2 cellular contexts compared by ENCODE assay signal in the genomic region with DNA sequence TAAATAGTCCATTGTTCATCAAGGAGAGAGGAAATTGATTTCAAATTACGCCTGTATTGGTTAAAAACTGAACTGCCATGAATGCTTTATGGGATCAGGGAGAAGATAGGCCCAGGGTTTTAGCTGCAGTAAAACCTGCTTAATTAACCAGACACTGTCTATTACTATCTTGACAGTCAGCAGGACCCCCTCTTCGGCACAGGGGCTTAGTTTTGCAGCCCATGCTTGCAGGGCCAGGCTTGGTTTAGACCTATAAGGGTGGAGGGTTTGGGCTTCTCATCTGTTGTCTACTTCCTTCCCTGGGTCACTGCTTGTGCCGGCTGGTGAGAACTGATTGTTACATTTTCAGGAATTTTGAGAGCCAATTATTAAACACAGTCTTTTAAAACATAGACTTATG.
TF ChIP-seq lines count a peak whose summit lies in the region.

No MANE protein-coding gene starts in this region.

TF ChIP-seq in HepG2, 621 proteins besides CTCF, POLR2A, EP300 and RAD21:
- TF ChIP-seq, protein P1, sequence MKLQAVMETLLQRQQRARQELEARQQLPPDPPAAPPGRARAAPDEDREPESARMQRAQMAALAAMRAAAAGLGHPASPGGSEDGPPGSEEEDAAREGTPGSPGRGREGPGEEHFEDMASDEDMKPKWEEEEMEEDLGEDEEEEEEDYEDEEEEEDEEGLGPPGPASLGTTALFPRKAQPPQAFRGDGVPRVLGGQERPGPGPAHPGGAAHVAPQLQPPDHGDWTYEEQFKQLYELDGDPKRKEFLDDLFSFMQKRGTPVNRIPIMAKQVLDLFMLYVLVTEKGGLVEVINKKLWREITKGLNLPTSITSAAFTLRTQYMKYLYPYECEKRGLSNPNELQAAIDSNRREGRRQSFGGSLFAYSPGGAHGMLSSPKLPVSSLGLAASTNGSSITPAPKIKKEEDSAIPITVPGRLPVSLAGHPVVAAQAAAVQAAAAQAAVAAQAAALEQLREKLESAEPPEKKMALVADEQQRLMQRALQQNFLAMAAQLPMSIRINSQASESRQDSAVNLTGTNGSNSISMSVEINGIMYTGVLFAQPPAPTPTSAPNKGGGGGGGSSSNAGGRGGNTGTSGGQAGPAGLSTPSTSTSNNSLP (IDR thresholded peaks at IDR 0.05; ENCODE audit: low read depth, low read length), result no peak
- TF ChIP-seq REXO4 (CRISPR knock-in tag; IDR thresholded peaks at IDR 0.05; ENCODE audit: borderline replicate concordance), result no peak
- TF ChIP-seq GZF1 (CRISPR knock-in tag; IDR thresholded peaks at IDR 0.05), result no peak
- TF ChIP-seq, protein P2, sequence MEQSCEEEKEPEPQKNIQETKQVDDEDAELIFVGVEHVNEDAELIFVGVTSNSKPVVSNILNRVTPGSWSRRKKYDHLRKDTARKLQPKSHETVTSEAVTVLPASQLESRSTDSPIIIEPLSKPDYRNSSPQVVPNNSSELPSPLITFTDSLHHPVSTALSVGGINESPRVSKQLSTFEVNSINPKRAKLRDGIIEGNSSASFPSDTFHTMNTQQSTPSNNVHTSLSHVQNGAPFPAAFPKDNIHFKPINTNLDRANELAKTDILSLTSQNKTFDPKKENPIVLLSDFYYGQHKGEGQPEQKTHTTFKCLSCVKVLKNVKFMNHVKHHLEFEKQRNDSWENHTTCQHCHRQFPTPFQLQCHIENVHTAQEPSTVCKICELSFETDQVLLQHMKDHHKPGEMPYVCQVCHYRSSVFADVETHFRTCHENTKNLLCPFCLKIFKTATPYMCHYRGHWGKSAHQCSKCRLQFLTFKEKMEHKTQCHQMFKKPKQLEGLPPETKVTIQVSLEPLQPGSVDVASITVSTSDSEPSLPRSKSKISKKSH (CRISPR knock-in tag; IDR thresholded peaks at IDR 0.05; ENCODE audit: borderline replicate concordance), result no peak
- no peak for TF ChIP-seq PTBP1 (IDR thresholded peaks at IDR 0.05; ENCODE audit: low read depth, low read length, poor library complexity, severe bottlenecking)
- TF ChIP-seq MAFK (conservative IDR thresholded peaks at IDR 0.05 in 1 of 2, IDR thresholded peaks at IDR 0.05 in 1 of 2; ENCODE audit: low read length in 2 of 2), result no peak
- TF ChIP-seq PCBP2 (optimal IDR thresholded peaks at IDR 0.05; ENCODE audit: low read depth, low read length, poor library complexity, severe bottlenecking), result no peak
- no peak for TF ChIP-seq RBM22 (optimal IDR thresholded peaks at IDR 0.05; ENCODE audit: low read length)
- no peak for TF ChIP-seq CCAR2 (optimal IDR thresholded peaks at IDR 0.05; ENCODE audit: low read depth, low read length)
- no peak for TF ChIP-seq ZNF234 (CRISPR knock-in tag; conservative IDR thresholded peaks at IDR 0.05)
- TF ChIP-seq, protein P3, sequence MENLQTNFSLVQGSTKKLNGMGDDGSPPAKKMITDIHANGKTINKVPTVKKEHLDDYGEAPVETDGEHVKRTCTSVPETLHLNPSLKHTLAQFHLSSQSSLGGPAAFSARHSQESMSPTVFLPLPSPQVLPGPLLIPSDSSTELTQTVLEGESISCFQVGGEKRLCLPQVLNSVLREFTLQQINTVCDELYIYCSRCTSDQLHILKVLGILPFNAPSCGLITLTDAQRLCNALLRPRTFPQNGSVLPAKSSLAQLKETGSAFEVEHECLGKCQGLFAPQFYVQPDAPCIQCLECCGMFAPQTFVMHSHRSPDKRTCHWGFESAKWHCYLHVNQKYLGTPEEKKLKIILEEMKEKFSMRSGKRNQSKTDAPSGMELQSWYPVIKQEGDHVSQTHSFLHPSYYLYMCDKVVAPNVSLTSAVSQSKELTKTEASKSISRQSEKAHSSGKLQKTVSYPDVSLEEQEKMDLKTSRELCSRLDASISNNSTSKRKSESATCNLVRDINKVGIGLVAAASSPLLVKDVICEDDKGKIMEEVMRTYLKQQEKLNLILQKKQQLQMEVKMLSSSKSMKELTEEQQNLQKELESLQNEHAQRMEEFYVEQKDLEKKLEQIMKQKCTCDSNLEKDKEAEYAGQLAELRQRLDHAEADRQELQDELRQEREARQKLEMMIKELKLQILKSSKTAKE (CRISPR knock-in tag; IDR thresholded peaks at IDR 0.05; ENCODE audit: borderline replicate concordance), result no peak
- TF ChIP-seq ZBTB38 (CRISPR knock-in tag; IDR thresholded peaks at IDR 0.05), result no peak
- no peak for TF ChIP-seq CCDC6 (CRISPR knock-in tag; IDR thresholded peaks at IDR 0.05)

TF ChIP-seq in endothelial cell of umbilical vein, 7 proteins besides CTCF, POLR2A, EP300 and RAD21:
- TF ChIP-seq, protein P4, sequence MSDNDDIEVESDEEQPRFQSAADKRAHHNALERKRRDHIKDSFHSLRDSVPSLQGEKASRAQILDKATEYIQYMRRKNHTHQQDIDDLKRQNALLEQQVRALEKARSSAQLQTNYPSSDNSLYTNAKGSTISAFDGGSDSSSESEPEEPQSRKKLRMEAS (IDR thresholded peaks at IDR 0.05; ENCODE audit: insufficient read depth, insufficient read length), result no peak
- TF ChIP-seq MYC (IDR thresholded peaks at IDR 0.05; ENCODE audit: low read depth, low read length) (no peak), JUN (IDR thresholded peaks at IDR 0.05; ENCODE audit: borderline replicate concordance, insufficient read depth, insufficient read length, low read depth) (no peak), EZH2 (IDR thresholded peaks at IDR 0.05; ENCODE audit: borderline replicate concordance, low read depth, low read length, severe bottlenecking) (no peak), POLR2AphosphoS5 (IDR thresholded peaks at IDR 0.05; ENCODE audit: insufficient read depth, low read depth, low read length) (no peak), GATA2 (IDR thresholded peaks at IDR 0.05; ENCODE audit: insufficient read depth, insufficient read length, low read depth, low read length) (no peak), FOS (IDR thresholded peaks at IDR 0.05; ENCODE audit: borderline replicate concordance, insufficient read depth, low read length) (no peak)
